Comparison of ENCODE assay signal across 15 cellular contexts in genomic region chr7:39621261-39621660, GRCh38. TPM values are rescaled to one million over a fixed set of nuclear protein-coding genes. Genes with fewer than 3 reads are reported as not detected.
A peak's percentile ranks its signal among the peaks of the same experiment; 100 is the strongest.
DNase-seq lines count a peak whose midpoint lies in the region; ATAC-seq, FAIRE-seq and TF ChIP-seq lines count a peak whose summit lies in the region.
"Had no signal": no experiment of that assay in that cellular context is flagged by ENCODE, and none has a peak within 500 bp of the region (broad histone marks: within the 10 kb centered on the region; RNA-seq: fewer than 3 reads in every experiment).

No MANE protein-coding gene starts in this region.

- H3K79me2 ChIP-seq in astrocyte (ENCODE audit: insufficient read depth, low read length), result peaks cover 44% of the 10 kb centered on the region

- no peaks in the 10 kb centered on the region for H3K27me3 Mint-ChIP-seq in astrocyte (ENCODE audit: low read depth, unreplicated experiment)

- TF ChIP-seq CTCF in astrocyte (IDR thresholded peaks at IDR 0.05; ENCODE audit: insufficient read depth, low read depth, low read length), result no peak

- no peaks in the 10 kb centered on the region for H3K27me3 ChIP-seq in astrocyte (ENCODE audit: insufficient read depth, low read length)
- H3K27me3 ChIP-seq: BLaER1, dorsolateral prefrontal cortex, heart left ventricle, pancreas, vagina had no signal

- peak overlapping the region; percentile 98 for H3K4me2 ChIP-seq in astrocyte (ENCODE audit: low read length)

- peak; percentile 83 for DNase-seq in AG08396 (ENCODE audit: low spot score)
- peak; percentile 90 for DNase-seq in HT1080 (ENCODE audit: low read depth)
- DNase-seq in astrocyte (ENCODE audit: low read depth), result peak; percentile 97
- DNase-seq in iris pigment epithelial cell (ENCODE audit: low read depth), result peak; percentile 97
- DNase-seq in activated CD8-positive, alpha-beta memory T cell treated with anti-CD3 and anti-CD28 coated beads, Interleukin-2, amount 50 U/mL, for 48 hours, result no peak
- no peak for DNase-seq in NCI-H2081 (lab: John Stamatoyannopoulos, UW)
- DNase-seq in activated CD4-positive, alpha-beta T cell treated with anti-CD3 and anti-CD28 coated beads, Interleukin-2, amount 50 U/mL, for 48 hours, result no peak
- DNase-seq: dorsolateral prefrontal cortex, heart left ventricle, NCI-H510A treated with DMSO at 0.1 percent for 48 hours, pancreas had no signal

- peak overlapping the region; percentile 13 for H3K9ac ChIP-seq in astrocyte (ENCODE audit: low read length)
- H3K9ac ChIP-seq: BLaER1 had no signal

- H3K36me3 ChIP-seq in astrocyte (ENCODE audit: insufficient read depth, low read length), result no peaks in the 10 kb centered on the region
- H3K36me3 ChIP-seq: BLaER1, heart left ventricle, pancreas, vagina had no signal

- peak overlapping the region; percentile 94 for H3K27ac ChIP-seq in astrocyte (ENCODE audit: low read depth, low read length)
- H3K27ac ChIP-seq: BLaER1, dorsolateral prefrontal cortex, pancreas, vagina had no signal

- FAIRE-seq in astrocyte (lab: Jason Lieb, UNC), result no peak
- FAIRE-seq: G401.6, pancreas had no signal

- H3K4me1 ChIP-seq in astrocyte (ENCODE audit: insufficient read depth, low read length), result peaks cover 34% of the 10 kb centered on the region

- H3K36me3 Mint-ChIP-seq in astrocyte (ENCODE audit: low read depth, unreplicated experiment), result peaks cover 3% of the 10 kb centered on the region

- no peak overlapping the region for H2AFZ ChIP-seq in astrocyte (ENCODE audit: low read depth, low read length)

- no peaks in the 10 kb centered on the region for H3K9me3 Mint-ChIP-seq in astrocyte (ENCODE audit: unreplicated experiment)

- peak overlapping the region; percentile 81 for H3K27ac Mint-ChIP-seq in astrocyte (ENCODE audit: unreplicated experiment)

- no peak overlapping the region for H3K4me3 ChIP-seq in astrocyte (ENCODE audit: insufficient read depth, low read depth, low read length)
- H3K4me3 ChIP-seq: BLaER1, heart left ventricle, pancreas, vagina had no signal

- peaks cover 36% of the 10 kb centered on the region for H3K4me1 Mint-ChIP-seq in astrocyte (ENCODE audit: low read depth, unreplicated experiment)

- ATAC-seq in HG02938 (IDR thresholded peaks at IDR 0.05; ENCODE audit: unreplicated experiment), result no peak
- ATAC-seq: heart left ventricle, pancreas had no signal

- H3K4me3 Mint-ChIP-seq in astrocyte (ENCODE audit: unreplicated experiment), result no peak overlapping the region

- H4K20me1 ChIP-seq in astrocyte (ENCODE audit: insufficient read depth, low read length), result peaks cover 20% of the 10 kb centered on the region

- no peaks in the 10 kb centered on the region for H3K9me3 ChIP-seq in astrocyte (ENCODE audit: insufficient read depth, low read depth, low read length)
- H3K9me3 ChIP-seq: BLaER1, heart left ventricle, pancreas, vagina had no signal

RNA-seq across cellular contexts. Expression of gene RALA, which starts 2.1 kb away (rescaled TPM):
- 16.1 and 19.2 TPM in 2 replicates for total RNA-seq in HT1080 (2014; rRNA removed; shearing (Covaris generic))
- 41.2 and 48.5 TPM in 2 replicates for polyA plus RNA-seq in HT1080 (2015; cell fraction: cytosol; rRNA removed)
- polyA plus RNA-seq in HT1080 (2015; cell fraction: nucleus; rRNA removed), result 24.8 and 25.5 TPM in 2 replicates
- 68.6 and 70.2 TPM in 2 replicates for total RNA-seq in astrocyte

RNA-seq across cellular contexts. Expression of gene YAE1, which starts 55.1 kb away (rescaled TPM):
- 39.8 and 55.4 TPM in 2 replicates for total RNA-seq in HT1080 (2014; rRNA removed; shearing (Covaris generic))
- 21.9 and 22.9 TPM in 2 replicates for polyA plus RNA-seq in HT1080 (2015; cell fraction: cytosol; rRNA removed)
- polyA plus RNA-seq in HT1080 (2015; cell fraction: nucleus; rRNA removed), result 24.2 and 29.0 TPM in 2 replicates
- 24.7 and 27.8 TPM in 2 replicates for total RNA-seq in astrocyte

Comparison
In these comparisons a context has a peak if more than half of its experiments do, and no peak if none do; other contexts are left out.
1. DNase-seq: peak in AG08396 (single experiment), HT1080 (single experiment), astrocyte (single experiment) and iris pigment epithelial cell (single experiment); none in activated CD8-positive, alpha-beta memory T cell treated with anti-CD3 and anti-CD28 coated beads, Interleukin-2, amount 50 U/mL, for 48 hours (single experiment), NCI-H2081 (0 of 2) and activated CD4-positive, alpha-beta T cell treated with anti-CD3 and anti-CD28 coated beads, Interleukin-2, amount 50 U/mL, for 48 hours (0 of 2).